ENCODE assay signal across 21 cellular contexts in genomic region chr10:24528960-24529359, GRCh38.
"Had no signal": no experiment of that assay in that cellular context is flagged by ENCODE, and none has a peak within 500 bp of the region (broad histone marks: within the 10 kb centered on the region; RNA-seq: fewer than 3 reads in every experiment).

No MANE protein-coding gene starts in this region.

- DNase-seq: central memory CD4-positive, alpha-beta T cell; effector CD4-positive, alpha-beta T cell; endodermal cell; erythroblast; islet precursor cell; left lung; mesenchymal stem cell; naive thymus-derived CD8-positive, alpha-beta T cell; pancreas; sigmoid colon; small intestine; stimulated activated CD4-positive, alpha-beta T cell treated with anti-CD3 and anti-CD28 coated beads, Interleukin-12 subunit alpha, Interleukin-12 subunit beta, amount 100 ng/mL, for 4 hours; stimulated activated naive CD4-positive, alpha-beta T cell; stomach; substantia nigra; trophoblast cell had no signal

- H3K4me3 ChIP-seq: breast epithelium, coronary artery, left lung, lung, pancreas, sigmoid colon, stomach had no signal

- H3K9me3 ChIP-seq: breast epithelium, left lung, pancreas, sigmoid colon, stomach had no signal

- ATAC-seq: left lung; naive thymus-derived CD8-positive, alpha-beta T cell; pancreas had no signal

- H3K27ac ChIP-seq: breast epithelium, coronary artery, left lung, pancreas, sigmoid colon, stomach had no signal

- H3K27me3 ChIP-seq: breast epithelium, left lung, pancreas, sigmoid colon, stomach had no signal

- H3K4me1 Mint-ChIP-seq: endodermal cell; naive thymus-derived CD8-positive, alpha-beta T cell; neural crest cell had no signal

- H3K4me1 ChIP-seq: breast epithelium, left lung, pancreas, sigmoid colon, stomach had no signal

- H3K9me3 Mint-ChIP-seq: endodermal cell had no signal

- H3K27me3 Mint-ChIP-seq: progenitor cell of endocrine pancreas had no signal

- H3K27ac Mint-ChIP-seq: endodermal cell; naive thymus-derived CD8-positive, alpha-beta T cell; progenitor cell of endocrine pancreas had no signal

- H3K4me3 Mint-ChIP-seq: endodermal cell; naive thymus-derived CD8-positive, alpha-beta T cell; neural crest cell had no signal
